8 cellular contexts compared by ENCODE assay signal in genomic region chr10:101141622-101142532, GRCh38. TPM values are rescaled to one million over a fixed set of nuclear protein-coding genes. Genes with fewer than 3 reads are reported as not detected.
DNase-seq lines count a peak whose midpoint lies in the region; ATAC-seq, FAIRE-seq and TF ChIP-seq lines count a peak whose summit lies in the region.

No MANE protein-coding gene starts in this region.

- DNase-seq in DMS153 (lab: John Stamatoyannopoulos, UW) (peak; percentile 76), NCI-H2227 treated with DMSO at 0.1 percent for 48 hours (lab: John Stamatoyannopoulos, UW) (peak; percentile 56), activated B cell treated with CpG ODN at 0.5 μM for 24 hours (peak; percentile 75), T47D (ENCODE audit: low read depth in 1 of 2, low spot score in 1 of 2) (peak; percentile 93 to 97), kidney (peak; percentile 92)
- peak; percentile 63 to 77 (median 72) for DNase-seq in stimulated activated CD4-positive, alpha-beta T cell treated with anti-CD3 and anti-CD28 coated beads, Interleukin-1b, Interleukin-23, amount 100 ng/mL, for 24 hours (ENCODE audit: low read depth in 4 of 4, low spot score in 1 of 4)

- TF ChIP-seq CTCF in activated B cell treated with CpG ODN at 0.5 μM for 24 hours (IDR thresholded peaks at IDR 0.05) (no peak), kidney (IDR thresholded peaks at IDR 0.05; ENCODE audit: borderline replicate concordance, extremely low read depth, insufficient read depth) (peak; percentile 88)

- no peaks in the 10 kb centered on the region for H3K9me3 Mint-ChIP-seq in activated B cell treated with CpG ODN at 0.5 μM for 24 hours

- H3K27ac Mint-ChIP-seq in activated B cell treated with CpG ODN at 0.5 μM for 24 hours, result no peak overlapping the region

- CTCF ChIA-PET in activated B cell treated with CpG ODN at 0.5 μM for 24 hours (lab: Charles Lee), result interaction anchor here (0.5 to 5.8 kb wide), 28 partner anchors 9 to 673 kb away, joined by 3 to 275 read pairs (median 6); partner anchors contain the start of gene KAZALD1

- H3K27ac ChIP-seq in kidney (ENCODE audit: low read depth in 2 of 2, low read length in 2 of 2), result no peak overlapping the region

- no peak overlapping the region for H3K4me3 Mint-ChIP-seq in activated B cell treated with CpG ODN at 0.5 μM for 24 hours

- peak; percentile 66 for FAIRE-seq in kidney (lab: Jason Lieb, UNC)

- peaks cover 23% of the 10 kb centered on the region for H3K4me1 Mint-ChIP-seq in activated B cell treated with CpG ODN at 0.5 μM for 24 hours

- no peaks in the 10 kb centered on the region for H3K36me3 ChIP-seq in kidney (ENCODE audit: control insufficient read depth in 1 of 2, insufficient read depth in 2 of 2, low read length in 2 of 2)

- intact Hi-C loops in activated B cell treated with CpG ODN at 0.5 μM for 24 hours (cut with micrococcal nuclease), result loop anchor here (1.0 to 2.0 kb wide), 4 partner anchors 21 to 101 kb away; no protein-coding TSS in a partner anchor
- intact Hi-C loops in kidney (cut with DNase I), result loop anchor here (5.0 kb wide), 1 partner anchor 45 kb away; no protein-coding TSS in a partner anchor

- no peak overlapping the region for H3K4me3 ChIP-seq in kidney (ENCODE audit: low read length in 2 of 2)

- H3K9me3 ChIP-seq in kidney (ENCODE audit: control insufficient read depth in 1 of 2, low read length in 2 of 2), result no peaks in the 10 kb centered on the region

- peaks cover 75% of the 10 kb centered on the region for H3K27me3 Mint-ChIP-seq in activated B cell treated with CpG ODN at 0.5 μM for 24 hours

- H3K36me3 Mint-ChIP-seq in activated B cell treated with CpG ODN at 0.5 μM for 24 hours (ENCODE audit: low read depth), result no peaks in the 10 kb centered on the region

- in situ Hi-C loops in T47D (cut with HindIII; ENCODE audit: low pct_unique_long_range_greater_than_20kb, low sequenced_read_pairs), result no loop called here

- peaks cover 0 to 2% of the 10 kb centered on the region in 2 donors for H3K4me1 ChIP-seq in kidney (ENCODE audit: control insufficient read depth in 1 of 2, insufficient read depth in 1 of 2, low read depth in 1 of 2, low read length in 2 of 2)

- ATAC-seq in HG02610 (IDR thresholded peaks at IDR 0.05; ENCODE audit: unreplicated experiment) (peak; percentile 68), activated B cell treated with CpG ODN at 0.5 μM for 24 hours (ENCODE audit: low read depth) (peak; percentile 92), GM21367 (IDR thresholded peaks at IDR 0.05; ENCODE audit: unreplicated experiment) (no peak)

- POLR2A ChIA-PET in activated B cell treated with CpG ODN at 0.5 μM for 24 hours (lab: Charles Lee), result interaction anchor here (0.6 to 2.3 kb wide), 6 partner anchors 8 to 99 kb away, joined by 3 to 9 read pairs (median 4); partner anchors contain the start of gene KAZALD1

- no peak overlapping the region for H3K9ac ChIP-seq in kidney (ENCODE audit: low read length in 2 of 2)

RNA-seq across cellular contexts. Expression of gene TLX1, which starts 10.8 kb away (rescaled TPM):
- not detected in 2 replicates for total RNA-seq in activated B cell treated with CpG ODN at 0.5 μM for 24 hours
- total RNA-seq in kidney, result not detected
- polyA plus RNA-seq in kidney (ENCODE audit: insufficient read depth, low read depth, low replicate concordance), result not detected
